ENCODE assay signal across 20 cellular contexts in the genomic region with DNA sequence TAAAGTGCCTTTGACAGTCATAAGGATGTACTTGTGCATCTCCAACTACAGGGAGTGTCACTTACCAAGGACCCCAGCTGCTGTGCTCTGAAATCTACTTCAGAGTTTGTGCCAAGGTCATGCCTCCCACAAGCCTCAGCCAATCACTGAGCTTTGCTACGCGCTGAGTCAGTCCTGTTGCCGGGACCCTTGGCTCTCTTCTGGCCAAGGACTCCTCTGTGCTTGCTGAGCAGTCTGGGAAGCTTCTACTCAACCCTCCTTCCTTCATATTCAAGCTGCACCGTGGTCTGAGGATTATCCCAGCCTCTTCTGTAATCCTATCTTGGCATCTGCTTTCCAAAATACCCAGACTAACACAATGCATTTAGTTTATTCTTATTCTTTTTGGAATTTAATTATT.
"Had no signal": no experiment of that assay in that cellular context is flagged by ENCODE, and none has a peak within 500 bp of the region (broad histone marks: within the 10 kb centered on the region; RNA-seq: fewer than 3 reads in every experiment).

No MANE protein-coding gene starts in this region.

- H3K4me1 Mint-ChIP-seq: activated CD4-positive, alpha-beta memory T cell treated with anti-CD3 and anti-CD28 coated beads, Interleukin-2, amount 10 ng/mL, durations not matched to agents 7 days and 5 days; activated CD4-positive, alpha-beta T cell treated with anti-CD3 and anti-CD28 coated beads, Interleukin-2, amount 10 ng/mL, durations not matched to agents 24 days and 14 days; activated naive CD4-positive, alpha-beta T cell treated with anti-CD3 and anti-CD28 coated beads, Interleukin-2, amount 50 U/mL, for 24 hours; naive thymus-derived CD8-positive, alpha-beta T cell had no signal

- H3K27ac Mint-ChIP-seq: activated CD4-positive, alpha-beta memory T cell treated with anti-CD3 and anti-CD28 coated beads, Interleukin-2, amount 10 ng/mL, durations not matched to agents 7 days and 5 days; activated CD4-positive, alpha-beta T cell treated with anti-CD3 and anti-CD28 coated beads, Interleukin-2, amount 10 ng/mL, durations not matched to agents 24 days and 14 days; activated naive CD4-positive, alpha-beta T cell treated with anti-CD3 and anti-CD28 coated beads, Interleukin-2, amount 50 U/mL, for 24 hours; activated T-helper 1 cell treated with anti-CD3 and anti-CD28 coated beads, Interleukin-12 subunit alpha, Interleukin-12 subunit beta, Interleukin-2, Interleukin-4 antibody, amounts not matched to agents 30 ng/mL and 10 ng/mL and 1 ng/mL, durations not matched to agents 14 hours and 24 hours and 36 hours; naive thymus-derived CD8-positive, alpha-beta T cell; neural progenitor cell; stimulated activated naive B cell treated with anti-CD40 and anti-IgM and Interleukin-4, amounts not matched to agents 10 μg/mL and 1 μg/mL and 100 μg/mL, for 72 hours; T-helper 1 cell treated with Interleukin-12 subunit alpha and Interleukin-12 subunit beta and Interleukin-4 antibody, amounts not matched to agents 30 μg/mL and 1 μg/mL, for 36 hours had no signal

- H3K27me3 Mint-ChIP-seq: activated CD4-positive, alpha-beta memory T cell treated with anti-CD3 and anti-CD28 coated beads, Interleukin-2, amount 10 ng/mL, durations not matched to agents 7 days and 5 days; activated CD4-positive, alpha-beta T cell treated with anti-CD3 and anti-CD28 coated beads, Interleukin-2, amount 10 ng/mL, durations not matched to agents 24 days and 14 days; activated naive CD4-positive, alpha-beta T cell treated with anti-CD3 and anti-CD28 coated beads, Interleukin-2, amount 50 U/mL, for 24 hours; stimulated activated naive B cell treated with anti-CD40 and anti-IgM and Interleukin-4, amounts not matched to agents 10 μg/mL and 1 μg/mL and 100 μg/mL, for 72 hours had no signal

- H3K4me3 Mint-ChIP-seq: activated CD4-positive, alpha-beta memory T cell treated with anti-CD3 and anti-CD28 coated beads, Interleukin-2, amount 10 ng/mL, durations not matched to agents 7 days and 5 days; activated CD4-positive, alpha-beta T cell treated with anti-CD3 and anti-CD28 coated beads, Interleukin-2, amount 10 ng/mL, durations not matched to agents 24 days and 14 days; activated naive CD4-positive, alpha-beta T cell treated with anti-CD3 and anti-CD28 coated beads, Interleukin-2, amount 50 U/mL, for 24 hours; activated T-helper 1 cell treated with anti-CD3 and anti-CD28 coated beads, Interleukin-12 subunit alpha, Interleukin-12 subunit beta, Interleukin-2, Interleukin-4 antibody, amounts not matched to agents 30 ng/mL and 10 ng/mL and 1 ng/mL, durations not matched to agents 14 hours and 24 hours and 36 hours; naive thymus-derived CD8-positive, alpha-beta T cell; neural progenitor cell; stimulated activated naive B cell treated with anti-CD40 and anti-IgM and Interleukin-4, amounts not matched to agents 10 μg/mL and 1 μg/mL and 100 μg/mL, for 72 hours; T-helper 1 cell treated with Interleukin-12 subunit alpha and Interleukin-12 subunit beta and Interleukin-4 antibody, amounts not matched to agents 30 μg/mL and 1 μg/mL, for 36 hours had no signal

- H3K36me3 Mint-ChIP-seq: activated naive CD4-positive, alpha-beta T cell treated with anti-CD3 and anti-CD28 coated beads, Interleukin-2, amount 50 U/mL, for 24 hours; naive thymus-derived CD8-positive, alpha-beta T cell; neural progenitor cell; stimulated activated naive B cell treated with anti-CD40 and anti-IgM and Interleukin-4, amounts not matched to agents 10 μg/mL and 1 μg/mL and 100 μg/mL, for 72 hours had no signal

- H3K9me3 Mint-ChIP-seq: activated CD4-positive, alpha-beta memory T cell treated with anti-CD3 and anti-CD28 coated beads, Interleukin-2, amount 10 ng/mL, durations not matched to agents 7 days and 5 days; activated CD4-positive, alpha-beta T cell treated with anti-CD3 and anti-CD28 coated beads, Interleukin-2, amount 10 ng/mL, durations not matched to agents 24 days and 14 days; activated T-helper 1 cell treated with anti-CD3 and anti-CD28 coated beads, Interleukin-12 subunit alpha, Interleukin-12 subunit beta, Interleukin-2, Interleukin-4 antibody, amounts not matched to agents 30 ng/mL and 10 ng/mL and 1 ng/mL, durations not matched to agents 14 hours and 24 hours and 36 hours; naive thymus-derived CD8-positive, alpha-beta T cell; neural progenitor cell; stimulated activated naive B cell treated with anti-CD40 and anti-IgM and Interleukin-4, amounts not matched to agents 10 μg/mL and 1 μg/mL and 100 μg/mL, for 72 hours; T-helper 1 cell treated with Interleukin-12 subunit alpha and Interleukin-12 subunit beta and Interleukin-4 antibody, amounts not matched to agents 30 μg/mL and 1 μg/mL, for 36 hours had no signal

- DNase-seq: activated CD4-positive, alpha-beta memory T cell treated with anti-CD3 and anti-CD28 coated beads, Interleukin-2, amount 10 ng/mL, durations not matched to agents 7 days and 5 days; activated CD4-positive, alpha-beta T cell treated with anti-CD3 and anti-CD28 coated beads, Interleukin-2, amount 10 ng/mL, durations not matched to agents 24 days and 14 days; activated gamma-delta T cell treated with Interleukin-2 at 50 U/mL for 16 hours; anterior cingulate cortex; body of pancreas; cortex of kidney; heart left ventricle; kidney; lower lobe of right lung; naive thymus-derived CD8-positive, alpha-beta T cell; stimulated activated CD4-positive, alpha-beta T cell treated with anti-CD3 and anti-CD28 coated beads, Interleukin-15, amount 100 ng/mL, for 24 hours; stimulated activated naive B cell treated with anti-CD40 and anti-IgM and Interleukin-4, amounts not matched to agents 10 μg/mL and 1 μg/mL and 100 μg/mL, for 72 hours; testis; trophoblast cell had no signal

- ATAC-seq: activated CD4-positive, CD25-positive, alpha-beta regulatory T cell treated with anti-CD3 and anti-CD28 coated beads, Interleukin-2, amount 50 U/mL, for 24 hours; body of pancreas; heart left ventricle; lower lobe of right lung; naive thymus-derived CD8-positive, alpha-beta T cell; sciatic nerve; stimulated activated naive B cell treated with anti-CD40 and anti-IgM and Interleukin-4, amounts not matched to agents 10 μg/mL and 1 μg/mL and 100 μg/mL, for 72 hours had no signal
